In genomic region chr13:97018029-97018819, GRCh38 we compare ENCODE assay signal across 8 cellular contexts. TPM values are rescaled to one million over a fixed set of nuclear protein-coding genes. Genes with fewer than 3 reads are reported as not detected.
A peak's percentile ranks its signal among the peaks of the same experiment; 100 is the strongest.
DNase-seq lines count a peak whose midpoint lies in the region; ATAC-seq, FAIRE-seq and TF ChIP-seq lines count a peak whose summit lies in the region.

No MANE protein-coding gene starts in this region.

- H3K4me3 ChIP-seq in adrenal gland = no peak overlapping the region
- H3K4me3 ChIP-seq in right cardiac atrium (ENCODE audit: low read length) = no peak overlapping the region
- peak overlapping the region in 1 of 4 donors; percentile 10 for H3K4me3 ChIP-seq in sigmoid colon

- TF ChIP-seq CTCF in D721Med (IDR thresholded peaks at IDR 0.05; ENCODE audit: insufficient read depth, missing control alignments) (peak; percentile 82), adrenal gland (IDR thresholded peaks at IDR 0.05) (peak; percentile 73 to 93 (median 80)), sigmoid colon (IDR thresholded peaks at IDR 0.05) (peak; percentile 64 to 83 (median 66))

- H3K36me3 Mint-ChIP-seq in T-helper 2 cell treated with Interferon-gamma antibody and Interleukin-4, amounts not matched to agents 5 μg/mL and 100 μg/mL, for 36 hours (ENCODE audit: low read depth) = no peaks in the 10 kb centered on the region

- no peaks in the 10 kb centered on the region for H3K9me3 Mint-ChIP-seq in T-helper 2 cell treated with Interferon-gamma antibody and Interleukin-4, amounts not matched to agents 5 μg/mL and 100 μg/mL, for 36 hours

- TF ChIP-seq EP300 in sigmoid colon (IDR thresholded peaks at IDR 0.05) = no peak

- TF ChIP-seq POLR2A in adrenal gland (IDR thresholded peaks at IDR 0.05) (no peak), sigmoid colon (IDR thresholded peaks at IDR 0.05) (no peak)

- ATAC-seq in GM19025 (IDR thresholded peaks at IDR 0.05; ENCODE audit: low read depth, unreplicated experiment) (peak; percentile 82), HG03159 (IDR thresholded peaks at IDR 0.05; ENCODE audit: unreplicated experiment) (peak; percentile 95), right cardiac atrium (peak; percentile 52 to 65)

- H3K9me3 ChIP-seq in adrenal gland (replicated peaks in 1 of 3) (no peaks in the 10 kb centered on the region), right cardiac atrium (ENCODE audit: control insufficient read depth, low read length) (no peaks in the 10 kb centered on the region), sigmoid colon (no peaks in the 10 kb centered on the region)

- no peaks in the 10 kb centered on the region for H3K27me3 ChIP-seq in adrenal gland
- H3K27me3 ChIP-seq in right cardiac atrium (ENCODE audit: control insufficient read depth, insufficient read depth) = no peaks in the 10 kb centered on the region
- no peaks in the 10 kb centered on the region for H3K27me3 ChIP-seq in sigmoid colon

- peaks cover 3% of the 10 kb centered on the region for H3K4me1 Mint-ChIP-seq in T-helper 2 cell treated with Interferon-gamma antibody and Interleukin-4, amounts not matched to agents 5 μg/mL and 100 μg/mL, for 36 hours (ENCODE audit: low read depth)

- H3K4me1 ChIP-seq in adrenal gland (replicated peaks in 1 of 2) = no peaks in the 10 kb centered on the region
- no peaks in the 10 kb centered on the region for H3K4me1 ChIP-seq in right cardiac atrium (ENCODE audit: control insufficient read depth, insufficient read depth, low read length)
- H3K4me1 ChIP-seq in sigmoid colon = peaks cover 0 to 11% (median 6%) of the 10 kb centered on the region in 4 donors

- DNase-seq in D721Med (ENCODE audit: insufficient read length, low spot score) (no peak), NCI-H526 (lab: John Stamatoyannopoulos, UW) (peak; percentile 75 to 87), adrenal gland (peak; percentile 30 to 78 (median 40)), right cardiac atrium (no peak), sigmoid colon (no peak)
- no peak for DNase-seq in T-helper 2 cell treated with Interferon-gamma antibody and Interleukin-4, amounts not matched to agents 5 μg/mL and 100 μg/mL, for 36 hours (ENCODE audit: low spot score)

- H3K4me3 Mint-ChIP-seq in T-helper 2 cell treated with Interferon-gamma antibody and Interleukin-4, amounts not matched to agents 5 μg/mL and 100 μg/mL, for 36 hours = no peak overlapping the region

- H3K36me3 ChIP-seq in adrenal gland (replicated peaks in 1 of 2) (no peaks in the 10 kb centered on the region), sigmoid colon (no peaks in the 10 kb centered on the region)

- H3K27ac ChIP-seq in adrenal gland (no peak overlapping the region), right cardiac atrium (ENCODE audit: low read length) (no peak overlapping the region), sigmoid colon (peak overlapping the region in 1 of 4 donors; percentile 30)

- no peak overlapping the region for H3K27ac Mint-ChIP-seq in T-helper 2 cell treated with Interferon-gamma antibody and Interleukin-4, amounts not matched to agents 5 μg/mL and 100 μg/mL, for 36 hours

- FAIRE-seq in D721Med (lab: Jason Lieb, UNC) = peak; percentile 74

- intact Hi-C loops in adrenal gland (cut with DNase I) (loop anchor here in 1 of 2 donors (10.0 kb wide), 1 partner anchor 787 kb away; no protein-coding TSS in a partner anchor), right cardiac atrium (cut with DNase I) (loop anchor here in 2 of 4 donors (5.0 to 10.0 kb wide), 2 partner anchors 784 to 797 kb away; no protein-coding TSS in a partner anchor), sigmoid colon (cut with DNase I) (loop anchor here (1.0 kb wide), 1 partner anchor 10 kb away; no protein-coding TSS in a partner anchor)

- H3K27me3 Mint-ChIP-seq in T-helper 2 cell treated with Interferon-gamma antibody and Interleukin-4, amounts not matched to agents 5 μg/mL and 100 μg/mL, for 36 hours (ENCODE audit: low read depth) = peaks cover 24% of the 10 kb centered on the region

- WGBS in adrenal gland, 4 donors = 19 to 20% (median 19%) methylated on average over 13 of the region's 13 CpGs
- 19% methylated on average over 13 of the region's 13 CpGs for WGBS in right cardiac atrium
- WGBS in sigmoid colon, 2 donors = 27 to 36% methylated on average over 13 of the region's 13 CpGs

RNA-seq across cellular contexts. Expression of gene OXGR1, which starts 23.9 kb away (rescaled TPM):
- total RNA-seq in adrenal gland (not detected), right cardiac atrium (under 1 TPM in 3 of 4 donors, not detected in 1; 0.26 to 0.70 (median 0.41) TPM), sigmoid colon (1 to 10 TPM in 1 of 4 donors, under 1 TPM in 2, not detected in 1; under 0.01 to 2.2 (median 0.16) TPM)
- polyA plus RNA-seq in adrenal gland (under 1 TPM in 2 of 3 donors, not detected in 1; 0.11 to 0.13 TPM), right cardiac atrium (0.09 TPM), sigmoid colon (1 to 10 TPM in 1 of 3 donors, not detected in 2; 1.8 TPM)

Comparison
In these comparisons a context has a peak if more than half of its experiments do, and no peak if none do; other contexts are left out.
1. DNase-seq: peak in NCI-H526 (2 of 2) and adrenal gland (7 of 7); none in D721Med (single experiment), right cardiac atrium (0 of 3), sigmoid colon (single experiment) and T-helper 2 cell treated with Interferon-gamma antibody and Interleukin-4, amounts not matched to agents 5 μg/mL and 100 μg/mL, for 36 hours (single experiment).
2. Peak in every context shown above with its lines, with median percentiles within 50 percentile points of each other: CTCF ChIP-seq and ATAC-seq.